Comparison of ENCODE assay signal across 16 cellular contexts in the genomic region with DNA sequence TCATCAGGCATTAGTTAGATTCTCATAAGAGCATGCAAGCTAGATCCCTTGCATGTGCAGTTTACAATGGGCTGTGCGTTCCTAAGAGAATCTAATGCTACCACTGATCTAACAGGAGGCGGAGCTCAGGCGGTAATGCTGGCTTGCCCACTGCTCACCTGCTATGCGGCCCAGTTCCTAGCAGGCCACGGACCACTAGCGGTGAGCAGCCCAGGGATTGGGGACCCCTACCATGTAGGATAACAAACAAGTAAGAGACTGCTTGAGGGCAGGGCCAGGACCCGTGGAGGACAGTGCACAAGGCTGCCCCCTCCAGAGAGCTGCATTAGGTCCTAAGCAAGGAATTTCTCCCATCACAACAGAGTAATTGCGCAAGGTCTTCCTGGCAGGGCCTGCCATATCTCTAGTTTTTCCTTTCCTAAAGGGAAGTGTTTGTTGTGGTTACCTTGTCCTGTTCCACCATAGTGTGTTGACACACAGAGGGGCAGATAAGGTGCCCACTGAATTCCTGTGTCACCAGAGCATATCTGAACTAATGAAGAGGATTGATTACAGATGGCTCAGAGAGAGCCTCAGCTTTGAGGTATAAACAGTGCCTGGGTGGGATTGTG. TPM values are rescaled to one million over a fixed set of nuclear protein-coding genes. Genes with fewer than 3 reads are reported as not detected.
"Had no signal": no experiment of that assay in that cellular context is flagged by ENCODE, and none has a peak within 500 bp of the region (broad histone marks: within the 10 kb centered on the region; RNA-seq: fewer than 3 reads in every experiment).

No MANE protein-coding gene starts in this region.

- H3K4me3 ChIP-seq: body of pancreas, coronary artery, esophagus squamous epithelium, mucosa of descending colon, ovary, thyroid gland, uterus had no signal

- ATAC-seq: activated CD8-positive, alpha-beta T cell treated with anti-CD3 and anti-CD28 coated beads for 36 hours; activated naive CD4-positive, alpha-beta T cell treated with anti-CD3 and anti-CD28 coated beads, Interleukin-2, amount 50 U/mL, for 72 hours; body of pancreas; mucosa of descending colon; naive thymus-derived CD4-positive, alpha-beta T cell had no signal

- DNase-seq: activated CD8-positive, alpha-beta T cell treated with anti-CD3 and anti-CD28 coated beads for 36 hours; activated gamma-delta T cell; activated T-cell treated with anti-CD3 and anti-CD28 coated beads, Interleukin-2, amount 50 U/mL, for 48 hours; body of pancreas; esophagus squamous epithelium; glutamatergic neuron; mucosa of descending colon; naive thymus-derived CD4-positive, alpha-beta T cell; ovary; stimulated activated CD4-positive, alpha-beta T cell treated with anti-CD3 and anti-CD28 coated beads, Interleukin-1b, Interleukin-23, amount 100 ng/mL, for 48 hours; thyroid gland; uterus had no signal

- H3K36me3 ChIP-seq: esophagus squamous epithelium, ovary, thyroid gland, uterus had no signal

- H3K4me1 ChIP-seq: body of pancreas, esophagus squamous epithelium, thyroid gland, uterus had no signal

- H3K9me3 ChIP-seq: body of pancreas, ovary, thyroid gland had no signal

- H3K27ac ChIP-seq: body of pancreas, coronary artery, esophagus squamous epithelium, ovary, thyroid gland, uterus had no signal

- H3K27me3 ChIP-seq: body of pancreas, esophagus squamous epithelium, ovary, thyroid gland, uterus had no signal

RNA-seq across cellular contexts. Expression of gene PACRG, which starts 58.0 kb away (rescaled TPM):
- total RNA-seq: activated CD8-positive, alpha-beta T cell treated with anti-CD3 and anti-CD28 coated beads for 36 hours; endothelial cell of umbilical vein; pulmonary artery endothelial cell had no signal

RNA-seq across cellular contexts. Expression of gene PRKN, which starts 58.2 kb away (rescaled TPM):
- total RNA-seq: endothelial cell of umbilical vein had no signal
